ENCODE assay signal across 2 cellular contexts in the genomic region with DNA sequence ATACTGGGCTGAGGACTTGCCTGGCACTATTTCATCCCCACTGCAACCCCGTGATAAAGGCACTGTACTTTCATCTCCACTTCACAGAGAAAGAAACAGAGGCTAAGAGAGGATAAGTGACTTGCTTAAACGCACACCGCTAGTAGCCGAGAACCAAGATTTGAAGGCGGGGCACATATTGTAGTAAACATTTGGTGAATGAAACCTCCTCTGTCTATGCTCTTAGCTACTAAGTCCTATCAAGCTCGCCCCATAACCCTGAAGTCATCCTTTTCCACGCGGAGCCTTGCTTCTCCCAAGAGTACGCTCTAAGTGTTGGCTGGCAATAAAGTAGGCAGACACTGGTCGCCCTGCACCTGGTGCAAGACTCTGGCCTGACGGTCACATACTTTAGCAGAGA.
TF ChIP-seq lines count a peak whose summit lies in the region.

No MANE protein-coding gene starts in this region.

TF ChIP-seq in SK-N-SH, 30 proteins besides CTCF, POLR2A, EP300 and RAD21 (continued from another document):
- TF ChIP-seq ZBTB33 (IDR thresholded peaks at IDR 0.05; ENCODE audit: borderline replicate concordance, low read depth), result no peak
- no peak for TF ChIP-seq CHD2 (IDR thresholded peaks at IDR 0.05; ENCODE audit: low read length, partially characterized antibody)

TF ChIP-seq in SK-N-SH treated with all-trans-retinoic acid at 6 μM for 48 hours, 23 proteins besides CTCF, POLR2A, EP300 and RAD21 (continued from another document):
- TF ChIP-seq, protein P1, sequence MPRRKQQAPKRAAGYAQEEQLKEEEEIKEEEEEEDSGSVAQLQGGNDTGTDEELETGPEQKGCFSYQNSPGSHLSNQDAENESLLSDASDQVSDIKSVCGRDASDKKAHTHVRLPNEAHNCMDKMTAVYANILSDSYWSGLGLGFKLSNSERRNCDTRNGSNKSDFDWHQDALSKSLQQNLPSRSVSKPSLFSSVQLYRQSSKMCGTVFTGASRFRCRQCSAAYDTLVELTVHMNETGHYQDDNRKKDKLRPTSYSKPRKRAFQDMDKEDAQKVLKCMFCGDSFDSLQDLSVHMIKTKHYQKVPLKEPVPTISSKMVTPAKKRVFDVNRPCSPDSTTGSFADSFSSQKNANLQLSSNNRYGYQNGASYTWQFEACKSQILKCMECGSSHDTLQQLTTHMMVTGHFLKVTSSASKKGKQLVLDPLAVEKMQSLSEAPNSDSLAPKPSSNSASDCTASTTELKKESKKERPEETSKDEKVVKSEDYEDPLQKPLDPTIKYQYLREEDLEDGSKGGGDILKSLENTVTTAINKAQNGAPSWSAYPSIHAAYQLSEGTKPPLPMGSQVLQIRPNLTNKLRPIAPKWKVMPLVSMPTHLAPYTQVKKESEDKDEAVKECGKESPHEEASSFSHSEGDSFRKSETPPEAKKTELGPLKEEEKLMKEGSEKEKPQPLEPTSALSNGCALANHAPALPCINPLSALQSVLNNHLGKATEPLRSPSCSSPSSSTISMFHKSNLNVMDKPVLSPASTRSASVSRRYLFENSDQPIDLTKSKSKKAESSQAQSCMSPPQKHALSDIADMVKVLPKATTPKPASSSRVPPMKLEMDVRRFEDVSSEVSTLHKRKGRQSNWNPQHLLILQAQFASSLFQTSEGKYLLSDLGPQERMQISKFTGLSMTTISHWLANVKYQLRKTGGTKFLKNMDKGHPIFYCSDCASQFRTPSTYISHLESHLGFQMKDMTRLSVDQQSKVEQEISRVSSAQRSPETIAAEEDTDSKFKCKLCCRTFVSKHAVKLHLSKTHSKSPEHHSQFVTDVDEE (CRISPR knock-in tag; IDR thresholded peaks at IDR 0.05), result no peak
- TF ChIP-seq ZFP3 (CRISPR knock-in tag; IDR thresholded peaks at IDR 0.05) (no peak), ESRRG (CRISPR knock-in tag; IDR thresholded peaks at IDR 0.05) (no peak), ZC3H10 (CRISPR knock-in tag; IDR thresholded peaks at IDR 0.05) (no peak), CSRNP3 (CRISPR knock-in tag; IDR thresholded peaks at IDR 0.05) (no peak), RARB (CRISPR knock-in tag; IDR thresholded peaks at IDR 0.05) (no peak), ZNF565 (CRISPR knock-in tag; conservative IDR thresholded peaks at IDR 0.05; ENCODE audit: low read depth) (no peak), OSR1 (CRISPR knock-in tag; IDR thresholded peaks at IDR 0.05) (no peak), CSDC2 (CRISPR knock-in tag; IDR thresholded peaks at IDR 0.05) (no peak), PPARA (CRISPR knock-in tag; IDR thresholded peaks at IDR 0.05; ENCODE audit: borderline replicate concordance) (no peak), CREB5 (CRISPR knock-in tag; IDR thresholded peaks at IDR 0.05; ENCODE audit: low read depth) (no peak), ARNTL (CRISPR knock-in tag; IDR thresholded peaks at IDR 0.05; ENCODE audit: borderline replicate concordance, low read depth) (no peak), TCF4 (CRISPR knock-in tag; IDR thresholded peaks at IDR 0.05; ENCODE audit: borderline replicate concordance) (no peak), PATZ1 (CRISPR knock-in tag; IDR thresholded peaks at IDR 0.05; ENCODE audit: borderline replicate concordance) (no peak)
